10 cellular contexts compared by ENCODE assay signal in the genomic region with DNA sequence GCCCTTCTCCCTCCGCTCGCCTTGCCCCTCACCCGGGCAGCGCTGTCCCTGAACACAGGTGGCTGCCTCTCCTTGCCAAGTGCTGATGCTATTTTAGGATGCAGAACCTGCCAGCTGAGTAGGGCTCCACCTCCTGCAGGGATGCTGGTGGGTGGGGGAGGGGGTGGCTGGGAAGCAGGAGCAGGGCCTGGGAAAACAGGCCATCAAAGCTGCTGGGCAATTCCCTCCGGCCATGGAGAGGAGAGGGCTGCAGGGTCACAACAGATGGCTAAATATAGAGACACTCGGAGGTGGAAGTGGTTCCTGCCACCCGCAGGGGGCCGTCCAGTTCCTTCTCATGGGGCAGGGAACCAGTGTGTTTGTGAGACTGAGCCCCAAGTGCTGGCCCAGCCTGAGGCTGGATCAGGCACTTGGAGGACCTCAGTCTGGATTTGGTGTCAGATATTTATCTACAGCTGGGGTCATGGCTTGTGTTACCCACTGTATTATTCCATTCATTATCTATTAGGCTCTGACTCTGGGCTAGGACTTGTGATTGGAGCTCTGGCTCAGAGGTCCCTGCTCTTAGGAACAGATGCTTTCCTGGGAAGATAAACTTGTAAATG. TPM values are rescaled to one million over a fixed set of nuclear protein-coding genes. Genes with fewer than 3 reads are reported as not detected.
DNase-seq lines count a peak whose midpoint lies in the region; ATAC-seq and TF ChIP-seq lines count a peak whose summit lies in the region.
"Had no signal": no experiment of that assay in that cellular context is flagged by ENCODE, and none has a peak within 500 bp of the region (broad histone marks: within the 10 kb centered on the region; RNA-seq: fewer than 3 reads in every experiment).

No MANE protein-coding gene starts in this region.

- H3K4me3 ChIP-seq in heart right ventricle, result no peak overlapping the region
- H3K4me3 ChIP-seq in skeletal muscle tissue (ENCODE audit: low read length in 3 of 3), result peak overlapping the region in 1 of 3 donors; percentile 13

- H3K9ac ChIP-seq in skeletal muscle tissue (ENCODE audit: low read depth in 1 of 3, low read length in 3 of 3), result peak overlapping the region in 1 of 3 donors; percentile 1

- no peaks in the 10 kb centered on the region for H3K9me3 ChIP-seq in heart right ventricle
- no peaks in the 10 kb centered on the region for H3K9me3 ChIP-seq in skeletal muscle tissue (ENCODE audit: control insufficient read depth in 3 of 3, low read length in 3 of 3)

- peak in 6 of 9 donors; percentile 22 to 48 (median 30) for TF ChIP-seq CTCF in heart right ventricle (IDR thresholded peaks at IDR 0.05)

- H3K4me1 ChIP-seq in heart right ventricle (peaks cover 28 to 65% (median 45%) of the 10 kb centered on the region in 9 donors), skeletal muscle tissue (ENCODE audit: control insufficient read depth in 3 of 3, insufficient read depth in 3 of 3, low read length in 3 of 3) (peaks cover 23 to 43% (median 42%) of the 10 kb centered on the region in 3 donors)

- WGBS in heart right ventricle, 2 donors, result 14 to 26% methylated on average over 8 of the region's 8 CpGs

- ATAC-seq in heart right ventricle (peak; percentile 44 to 78 (median 65)), GM21576 (IDR thresholded peaks at IDR 0.05; ENCODE audit: unreplicated experiment) (no peak), HG03378 (IDR thresholded peaks at IDR 0.05; ENCODE audit: unreplicated experiment) (no peak)

- intact Hi-C loops in heart right ventricle (cut with DNase I), result loop anchor here in 3 of 10 donors (5.0 kb wide), 1 partner anchor 61 kb away; the partner anchor contains the start of gene LRRC32 (in 3 of the 3)

- peak; percentile 34 for DNase-seq in DMS153 (lab: John Stamatoyannopoulos, UW)
- no peak for DNase-seq in DMS153 treated with DMSO at 0.1 percent for 48 hours (lab: John Stamatoyannopoulos, UW; ENCODE audit: unreplicated experiment)
- peak; percentile 93 for DNase-seq in RPMI7951 (ENCODE audit: low read depth)
- peak; percentile 58 to 74 for DNase-seq in heart right ventricle
- no peak for DNase-seq in NOMO-1 treated with DMSO at 0.1 percent for 48 hours (lab: John Stamatoyannopoulos, UW; ENCODE audit: unreplicated experiment)

- H3K36me3 ChIP-seq in heart right ventricle (no peaks in the 10 kb centered on the region), skeletal muscle tissue (ENCODE audit: control insufficient read depth in 3 of 3, insufficient read depth in 3 of 3, low read length in 3 of 3) (no peaks in the 10 kb centered on the region)

- H3K27me3 ChIP-seq in heart right ventricle (no peaks in the 10 kb centered on the region), skeletal muscle tissue (ENCODE audit: control insufficient read depth in 3 of 3, insufficient read depth in 3 of 3, low read length in 3 of 3) (no peaks in the 10 kb centered on the region)

- peak overlapping the region in 9 of 10 donors; percentile 43 to 78 (median 66) for H3K27ac ChIP-seq in heart right ventricle
- peak overlapping the region; percentile 44 for H3K27ac ChIP-seq in skeletal muscle tissue (ENCODE audit: low read depth, low read length)
- H3K27ac ChIP-seq: 22Rv1, epithelial cell of prostate had no signal

RNA-seq across cellular contexts. Expression of gene LRRC32, which starts 59.6 kb away (rescaled TPM):
- 13.4 and 13.6 TPM in 2 replicates for total RNA-seq in RPMI7951 (2014; rRNA removed; shearing (Covaris generic))
- 10 to 100 TPM; 16.7 to 61.3 (median 31.5) TPM for total RNA-seq in heart right ventricle
- polyA plus RNA-seq in heart right ventricle, result 100 to 1,000 TPM in 1 of 2 donors, 10 to 100 TPM in 1; 62.4 to 215 TPM
- 6.3 TPM for total RNA-seq in skeletal muscle tissue

Comparison
In these comparisons a context has a peak if more than half of its experiments do, and no peak if none do; other contexts are left out.
1. DNase-seq: peak in DMS153 (single experiment), RPMI7951 (single experiment) and heart right ventricle (2 of 2); none in DMS153 treated with DMSO at 0.1 percent for 48 hours (single experiment) and NOMO-1 treated with DMSO at 0.1 percent for 48 hours (single experiment).
2. ATAC-seq: peak in heart right ventricle (8 of 8); none in GM21576 (single experiment) and HG03378 (single experiment).